Comparison of ENCODE assay signal across 2 cellular contexts in genomic region chr19:35960432-35960972, GRCh38.
TF ChIP-seq lines count a peak whose summit lies in the region.

No MANE protein-coding gene starts in this region.

TF ChIP-seq in A549, 52 proteins besides CTCF, POLR2A, EP300 and RAD21:
- TF ChIP-seq FOSL2 (IDR thresholded peaks at IDR 0.05) (no peak), FOSL2 (CRISPR knock-in tag; IDR thresholded peaks at IDR 0.05) (no peak), TP53 (CRISPR knock-in tag; IDR thresholded peaks at IDR 0.05) (no peak), EHMT2 (IDR thresholded peaks at IDR 0.05; ENCODE audit: low read depth) (no peak), ZSCAN20 (CRISPR knock-in tag; IDR thresholded peaks at IDR 0.05) (no peak), MAZ (IDR thresholded peaks at IDR 0.05; ENCODE audit: borderline replicate concordance, low read depth, low read length) (no peak), SREBF2 (IDR thresholded peaks at IDR 0.05) (no peak), GATA3 (IDR thresholded peaks at IDR 0.05; ENCODE audit: borderline replicate concordance) (no peak), NFE2L2 (conservative IDR thresholded peaks at IDR 0.05; ENCODE audit: low read length) (no peak), RARB (CRISPR knock-in tag; IDR thresholded peaks at IDR 0.05) (no peak), FOSB (CRISPR knock-in tag; IDR thresholded peaks at IDR 0.05) (no peak), KDM5A (IDR thresholded peaks at IDR 0.05) (no peak)
- TF ChIP-seq, protein P1, sequence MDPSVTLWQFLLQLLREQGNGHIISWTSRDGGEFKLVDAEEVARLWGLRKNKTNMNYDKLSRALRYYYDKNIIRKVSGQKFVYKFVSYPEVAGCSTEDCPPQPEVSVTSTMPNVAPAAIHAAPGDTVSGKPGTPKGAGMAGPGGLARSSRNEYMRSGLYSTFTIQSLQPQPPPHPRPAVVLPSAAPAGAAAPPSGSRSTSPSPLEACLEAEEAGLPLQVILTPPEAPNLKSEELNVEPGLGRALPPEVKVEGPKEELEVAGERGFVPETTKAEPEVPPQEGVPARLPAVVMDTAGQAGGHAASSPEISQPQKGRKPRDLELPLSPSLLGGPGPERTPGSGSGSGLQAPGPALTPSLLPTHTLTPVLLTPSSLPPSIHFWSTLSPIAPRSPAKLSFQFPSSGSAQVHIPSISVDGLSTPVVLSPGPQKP (IDR thresholded peaks at IDR 0.05; ENCODE audit: low read depth, low read length): no peak

TF ChIP-seq in SK-N-SH treated with all-trans-retinoic acid at 6 μM for 48 hours, 23 proteins besides CTCF, POLR2A, EP300 and RAD21:
- TF ChIP-seq OSR1 (CRISPR knock-in tag; IDR thresholded peaks at IDR 0.05) (no peak), ZNF565 (CRISPR knock-in tag; conservative IDR thresholded peaks at IDR 0.05; ENCODE audit: low read depth) (no peak), TOX (CRISPR knock-in tag; IDR thresholded peaks at IDR 0.05; ENCODE audit: borderline replicate concordance) (no peak), ESRRG (CRISPR knock-in tag; IDR thresholded peaks at IDR 0.05) (no peak), ARNTL (CRISPR knock-in tag; IDR thresholded peaks at IDR 0.05; ENCODE audit: borderline replicate concordance, low read depth) (no peak), RARB (CRISPR knock-in tag; IDR thresholded peaks at IDR 0.05) (no peak), ZNF8 (CRISPR knock-in tag; IDR thresholded peaks at IDR 0.05) (no peak), SNAI2 (CRISPR knock-in tag; IDR thresholded peaks at IDR 0.05) (no peak), ZC3H10 (CRISPR knock-in tag; IDR thresholded peaks at IDR 0.05) (no peak), TSHZ2 (CRISPR knock-in tag; IDR thresholded peaks at IDR 0.05) (no peak), BACH2 (CRISPR knock-in tag; IDR thresholded peaks at IDR 0.05; ENCODE audit: borderline replicate concordance) (no peak), CSDC2 (CRISPR knock-in tag; IDR thresholded peaks at IDR 0.05) (no peak), ZFP3 (CRISPR knock-in tag; IDR thresholded peaks at IDR 0.05) (no peak), PPARA (CRISPR knock-in tag; IDR thresholded peaks at IDR 0.05; ENCODE audit: borderline replicate concordance) (no peak), CSRNP3 (CRISPR knock-in tag; IDR thresholded peaks at IDR 0.05) (no peak)
- TF ChIP-seq, protein P2, sequence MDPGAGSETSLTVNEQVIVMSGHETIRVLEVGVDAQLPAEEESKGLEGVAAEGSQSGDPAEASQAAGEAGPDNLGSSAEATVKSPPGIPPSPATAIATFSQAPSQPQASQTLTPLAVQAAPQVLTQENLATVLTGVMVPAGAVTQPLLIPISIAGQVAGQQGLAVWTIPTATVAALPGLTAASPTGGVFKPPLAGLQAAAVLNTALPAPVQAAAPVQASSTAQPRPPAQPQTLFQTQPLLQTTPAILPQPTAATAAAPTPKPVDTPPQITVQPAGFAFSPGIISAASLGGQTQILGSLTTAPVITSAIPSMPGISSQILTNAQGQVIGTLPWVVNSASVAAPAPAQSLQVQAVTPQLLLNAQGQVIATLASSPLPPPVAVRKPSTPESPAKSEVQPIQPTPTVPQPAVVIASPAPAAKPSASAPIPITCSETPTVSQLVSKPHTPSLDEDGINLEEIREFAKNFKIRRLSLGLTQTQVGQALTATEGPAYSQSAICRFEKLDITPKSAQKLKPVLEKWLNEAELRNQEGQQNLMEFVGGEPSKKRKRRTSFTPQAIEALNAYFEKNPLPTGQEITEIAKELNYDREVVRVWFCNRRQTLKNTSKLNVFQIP (CRISPR knock-in tag; IDR thresholded peaks at IDR 0.05; ENCODE audit: borderline replicate concordance, low read depth): no peak
- TF ChIP-seq, protein P3, sequence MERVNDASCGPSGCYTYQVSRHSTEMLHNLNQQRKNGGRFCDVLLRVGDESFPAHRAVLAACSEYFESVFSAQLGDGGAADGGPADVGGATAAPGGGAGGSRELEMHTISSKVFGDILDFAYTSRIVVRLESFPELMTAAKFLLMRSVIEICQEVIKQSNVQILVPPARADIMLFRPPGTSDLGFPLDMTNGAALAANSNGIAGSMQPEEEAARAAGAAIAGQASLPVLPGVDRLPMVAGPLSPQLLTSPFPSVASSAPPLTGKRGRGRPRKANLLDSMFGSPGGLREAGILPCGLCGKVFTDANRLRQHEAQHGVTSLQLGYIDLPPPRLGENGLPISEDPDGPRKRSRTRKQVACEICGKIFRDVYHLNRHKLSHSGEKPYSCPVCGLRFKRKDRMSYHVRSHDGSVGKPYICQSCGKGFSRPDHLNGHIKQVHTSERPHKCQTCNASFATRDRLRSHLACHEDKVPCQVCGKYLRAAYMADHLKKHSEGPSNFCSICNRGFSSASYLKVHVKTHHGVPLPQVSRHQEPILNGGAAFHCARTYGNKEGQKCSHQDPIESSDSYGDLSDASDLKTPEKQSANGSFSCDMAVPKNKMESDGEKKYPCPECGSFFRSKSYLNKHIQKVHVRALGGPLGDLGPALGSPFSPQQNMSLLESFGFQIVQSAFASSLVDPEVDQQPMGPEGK (CRISPR knock-in tag; IDR thresholded peaks at IDR 0.05; ENCODE audit: borderline replicate concordance): no peak
- TF ChIP-seq, protein P4, sequence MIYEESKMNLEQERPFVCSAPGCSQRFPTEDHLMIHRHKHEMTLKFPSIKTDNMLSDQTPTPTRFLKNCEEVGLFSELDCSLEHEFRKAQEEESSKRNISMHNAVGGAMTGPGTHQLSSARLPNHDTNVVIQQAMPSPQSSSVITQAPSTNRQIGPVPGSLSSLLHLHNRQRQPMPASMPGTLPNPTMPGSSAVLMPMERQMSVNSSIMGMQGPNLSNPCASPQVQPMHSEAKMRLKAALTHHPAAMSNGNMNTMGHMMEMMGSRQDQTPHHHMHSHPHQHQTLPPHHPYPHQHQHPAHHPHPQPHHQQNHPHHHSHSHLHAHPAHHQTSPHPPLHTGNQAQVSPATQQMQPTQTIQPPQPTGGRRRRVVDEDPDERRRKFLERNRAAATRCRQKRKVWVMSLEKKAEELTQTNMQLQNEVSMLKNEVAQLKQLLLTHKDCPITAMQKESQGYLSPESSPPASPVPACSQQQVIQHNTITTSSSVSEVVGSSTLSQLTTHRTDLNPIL (CRISPR knock-in tag; IDR thresholded peaks at IDR 0.05; ENCODE audit: low read depth): no peak
